ENCODE assay signal across 18 cellular contexts in genomic region chr17:50207318-50207717, GRCh38. TPM values are rescaled to one million over a fixed set of nuclear protein-coding genes. Genes with fewer than 3 reads are reported as not detected.
DNase-seq lines count a peak whose midpoint lies in the region; ATAC-seq, FAIRE-seq and TF ChIP-seq lines count a peak whose summit lies in the region.
"Had no signal": no experiment of that assay in that cellular context is flagged by ENCODE, and none has a peak within 500 bp of the region (broad histone marks: within the 10 kb centered on the region; RNA-seq: fewer than 3 reads in every experiment).

No MANE protein-coding gene starts in this region.

- H3K9ac ChIP-seq in H1 (replicated peaks in 1 of 4; ENCODE audit: extremely low read depth in 1 of 4, low read depth in 3 of 4, low read length in 3 of 4), result no peak overlapping the region

- H3K9me3 Mint-ChIP-seq in MCF 10A (ENCODE audit: unreplicated experiment) (no peaks in the 10 kb centered on the region), osteocyte (ENCODE audit: unreplicated experiment) (no peaks in the 10 kb centered on the region)
- H3K9me3 Mint-ChIP-seq in activated naive CD8-positive, alpha-beta T cell treated with anti-CD3 and anti-CD28 coated beads for 36 hours, result no peaks in the 10 kb centered on the region
- H3K9me3 Mint-ChIP-seq: activated CD8-positive, alpha-beta T cell treated with anti-CD3 and anti-CD28 coated beads for 36 hours; activated T-helper 1 cell treated with anti-CD3 and anti-CD28 coated beads, Interleukin-12 subunit alpha, Interleukin-12 subunit beta, Interleukin-2, Interleukin-4 antibody, amounts not matched to agents 30 ng/mL and 10 ng/mL and 1 ng/mL, durations not matched to agents 14 hours and 24 hours and 36 hours had no signal

- 0 out of 4 replicates have a peak overlapping the region, but pooled peaks of 1 of the 2 experiments have one; percentile 35 for H3K4me2 ChIP-seq in H1 (ENCODE audit: insufficient read depth in 1 of 2, low read depth in 2 of 2, low read length in 2 of 2)

- H3K27ac Mint-ChIP-seq in MCF 10A (ENCODE audit: low read depth, unreplicated experiment) (no peak overlapping the region), osteocyte (ENCODE audit: unreplicated experiment) (peak overlapping the region; percentile 100)
- no peak overlapping the region for H3K27ac Mint-ChIP-seq in activated naive CD8-positive, alpha-beta T cell treated with anti-CD3 and anti-CD28 coated beads for 36 hours
- H3K27ac Mint-ChIP-seq: activated CD8-positive, alpha-beta T cell treated with anti-CD3 and anti-CD28 coated beads for 36 hours; activated T-helper 1 cell treated with anti-CD3 and anti-CD28 coated beads, Interleukin-12 subunit alpha, Interleukin-12 subunit beta, Interleukin-2, Interleukin-4 antibody, amounts not matched to agents 30 ng/mL and 10 ng/mL and 1 ng/mL, durations not matched to agents 14 hours and 24 hours and 36 hours had no signal

- H3K4ac ChIP-seq in H1 (replicated peaks; ENCODE audit: insufficient read length, low read depth, low read length), result peak overlapping the region; percentile 55

- H2BK12ac ChIP-seq in H1 (ENCODE audit: low read depth, low read length), result peak overlapping the region; percentile 3; the same call in 1 of the 2 replicates

- H3K27ac ChIP-seq in breast epithelium, result peak overlapping the region; percentile 54 to 97
- no peak overlapping the region for H3K27ac ChIP-seq in H1 (ENCODE audit: low read depth, low read length)
- H3K27ac ChIP-seq in urinary bladder (ENCODE audit: low read depth), result peak overlapping the region; percentile 49

- CTCF ChIA-PET in MCF 10A (lab: Yijun Ruan, JAX), result interaction anchor here (0.7 to 2.9 kb wide), 2 partner anchors 90 to 100 kb away, joined by 3 to 15 read pairs; no protein-coding TSS in a partner anchor
- CTCF ChIA-PET in H1 (lab: Charles Lee; ENCODE audit: partially characterized antibody), result interaction anchor here (1.5 to 24.4 kb wide), 5 partner anchors 7 to 74 kb away, joined by 3 to 1349 read pairs (median 145); partner anchors contain the start of gene TMEM92

- H2BK5ac ChIP-seq in H1 (ENCODE audit: low read depth, low read length), result peak overlapping the region; percentile 96; the same call in 1 of the 2 replicates

- H3K36me3 Mint-ChIP-seq in MCF 10A (ENCODE audit: insufficient read depth, unreplicated experiment) (no peaks in the 10 kb centered on the region), osteocyte (ENCODE audit: unreplicated experiment) (no peaks in the 10 kb centered on the region)
- no peaks in the 10 kb centered on the region for H3K36me3 Mint-ChIP-seq in activated naive CD8-positive, alpha-beta T cell treated with anti-CD3 and anti-CD28 coated beads for 36 hours

- TF ChIP-seq CTCF in breast epithelium (IDR thresholded peaks at IDR 0.05), result no peak
- TF ChIP-seq CTCF in MCF 10A (IDR thresholded peaks at IDR 0.05; ENCODE audit: unreplicated experiment), result no peak
- TF ChIP-seq CTCF in H1 (IDR thresholded peaks at IDR 0.05; ENCODE audit: control extremely low read depth in 1 of 3, insufficient read depth in 1 of 3, low read depth in 1 of 3, low read length in 3 of 3), result no peak
- no peak for TF ChIP-seq CTCF in osteocyte (IDR thresholded peaks at IDR 0.05)

- no peak overlapping the region for H2AFZ ChIP-seq in H1 (ENCODE audit: low read length)

- H3K56ac ChIP-seq in H1 (replicated peaks; ENCODE audit: insufficient read length, low read depth, low read length), result no peak overlapping the region

- DNase-seq in breast epithelium (ENCODE audit: low spot score in 2 of 2) (no peak), MCF 10A (ENCODE audit: unreplicated experiment) (no peak), H1 (ENCODE audit: low read depth in 1 of 2, low spot score in 2 of 2) (peak in 1 of 2 experiments; percentile 47), osteocyte (ENCODE audit: extremely low spot score, unreplicated experiment) (no peak), GDM1 (lab: John Stamatoyannopoulos, UW) (no peak)
- no peak for DNase-seq in activated naive CD8-positive, alpha-beta T cell treated with anti-CD3 and anti-CD28 coated beads for 36 hours
- DNase-seq: GF-D8; NCI-H226; stimulated activated CD4-positive, alpha-beta T cell treated with anti-CD3 and anti-CD28 coated beads, Interleukin-12 subunit alpha, Interleukin-12 subunit beta, amount 100 ng/mL, for 4 hours; substantia nigra had no signal

- peak overlapping the region; percentile 6 for H2BK15ac ChIP-seq in H1 (ENCODE audit: low read length)

- H4K20me1 ChIP-seq in H1 (replicated peaks in 1 of 2; ENCODE audit: control insufficient read depth in 1 of 2, insufficient read depth in 2 of 2, low read length in 2 of 2), result no peaks in the 10 kb centered on the region

- H4K91ac ChIP-seq in H1 (replicated peaks; ENCODE audit: insufficient read length, low read length), result peak overlapping the region; percentile 91

- TF ChIP-seq POLR2A in breast epithelium (IDR thresholded peaks at IDR 0.05) (no peak), H1 (IDR thresholded peaks at IDR 0.05; ENCODE audit: control extremely low read depth in 1 of 2, low read depth in 2 of 2, low read length in 2 of 2) (no peak)

- 58% methylated on average over 3 of the region's 5 CpGs; no CpG with 5 or more reads in 1 of the 2 experiments for WGBS in H1 (ENCODE audit: extremely low coverage in 1 of 2, insufficient coverage in 1 of 2, insufficient read length in 1 of 2, insufficient replicate concordance in 2 of 2, low coverage in 1 of 2, low lambda C conversion rate in 2 of 2, missing lambda C conversion rate in 1 of 2), 2 experiments
- 30% methylated on average over 5 of the region's 5 CpGs for WGBS in urinary bladder

- no peak overlapping the region for H3K14ac ChIP-seq in H1 (ENCODE audit: insufficient read length)

- H3K23me2 ChIP-seq in H1 (ENCODE audit: low read depth, low read length), result no peaks in the 10 kb centered on the region; the same call in 1 of the 2 replicates

- H3K79me1 ChIP-seq in H1 (ENCODE audit: low read depth, low read length), result no peaks in the 10 kb centered on the region

- no peaks in the 10 kb centered on the region for H3K9me3 ChIP-seq in breast epithelium
- no peaks in the 10 kb centered on the region for H3K9me3 ChIP-seq in H1 (ENCODE audit: insufficient read depth in 2 of 2, low read depth in 1 of 2, low read length in 1 of 2)

- H3K27me3 ChIP-seq in breast epithelium, result peaks cover 0 to 2% of the 10 kb centered on the region in 2 donors
- peaks cover 0 to 14% (median 4%) of the 10 kb centered on the region in 4 experiments; a peak in 3 of 7 replicates for H3K27me3 ChIP-seq in H1 (replicated peaks in 1 of 4; ENCODE audit: control insufficient read depth in 3 of 4, extremely low read depth in 1 of 4, insufficient read depth in 3 of 4, low read length in 3 of 4)

- POLR2A ChIA-PET in MCF 10A (lab: Yijun Ruan, JAX) (no interaction called here), H1 (lab: Charles Lee; ENCODE audit: partially characterized antibody) (interaction anchor here (1.2 to 1.5 kb wide), 3 partner anchors 13 to 124 kb away, joined by 3 to 4 read pairs (median 3); no protein-coding TSS in a partner anchor)

- H2BK20ac ChIP-seq in H1 (ENCODE audit: low read length), result peak overlapping the region; percentile 36

- H3K4me3 Mint-ChIP-seq in MCF 10A (ENCODE audit: unreplicated experiment) (no peak overlapping the region), osteocyte (ENCODE audit: unreplicated experiment) (peak overlapping the region; percentile 39)
- H3K4me3 Mint-ChIP-seq in activated naive CD8-positive, alpha-beta T cell treated with anti-CD3 and anti-CD28 coated beads for 36 hours, result no peak overlapping the region
- H3K4me3 Mint-ChIP-seq: activated CD8-positive, alpha-beta T cell treated with anti-CD3 and anti-CD28 coated beads for 36 hours; activated T-helper 1 cell treated with anti-CD3 and anti-CD28 coated beads, Interleukin-12 subunit alpha, Interleukin-12 subunit beta, Interleukin-2, Interleukin-4 antibody, amounts not matched to agents 30 ng/mL and 10 ng/mL and 1 ng/mL, durations not matched to agents 14 hours and 24 hours and 36 hours had no signal

- H3K23ac ChIP-seq in H1 (ENCODE audit: insufficient read length), result no peak overlapping the region

- peak overlapping the region; percentile 35 for H2BK120ac ChIP-seq in H1 (replicated peaks; ENCODE audit: low read depth, low read length)

- H3K27me3 Mint-ChIP-seq in MCF 10A (ENCODE audit: insufficient read depth, unreplicated experiment), result peaks cover 16% of the 10 kb centered on the region
- H3K27me3 Mint-ChIP-seq in osteocyte (ENCODE audit: unreplicated experiment), result no peaks in the 10 kb centered on the region
- peaks cover 70% of the 10 kb centered on the region for H3K27me3 Mint-ChIP-seq in activated naive CD8-positive, alpha-beta T cell treated with anti-CD3 and anti-CD28 coated beads for 36 hours

- H3K79me2 ChIP-seq in H1 (ENCODE audit: control insufficient read depth in 1 of 2, insufficient read depth in 2 of 2, low read length in 2 of 2), result no peaks in the 10 kb centered on the region

- H3K4me1 ChIP-seq in breast epithelium (peaks cover 0 to 7% of the 10 kb centered on the region in 2 donors), H1 (replicated peaks in 1 of 4; ENCODE audit: control insufficient read depth in 3 of 4, insufficient read depth in 4 of 4, low read length in 3 of 4) (peaks cover 18 to 40% (median 36%) of the 10 kb centered on the region in 4 experiments), urinary bladder (ENCODE audit: insufficient read depth) (no peaks in the 10 kb centered on the region)

- no peak overlapping the region for H4K8ac ChIP-seq in H1 (ENCODE audit: extremely low read depth, insufficient read depth, low read length)

- no peak overlapping the region for H2AK5ac ChIP-seq in H1 (ENCODE audit: low read depth, low read length)

- H3K4me3 ChIP-seq in breast epithelium, result peak overlapping the region in 1 of 3 donors; percentile 52
- 0 out of 8 replicates have a peak overlapping the region, but pooled peaks of 1 of the 4 experiments have one; percentile 7 for H3K4me3 ChIP-seq in H1 (ENCODE audit: extremely low read depth in 1 of 4, insufficient read depth in 2 of 4, low read depth in 3 of 4, low read length in 4 of 4)
- H3K4me3 ChIP-seq in urinary bladder (ENCODE audit: low read depth, low read length), result no peak overlapping the region

- peaks cover 20% of the 10 kb centered on the region for H3K4me1 Mint-ChIP-seq in MCF 10A (ENCODE audit: insufficient read depth, unreplicated experiment)
- H3K4me1 Mint-ChIP-seq in osteocyte (ENCODE audit: unreplicated experiment), result peaks cover 99% of the 10 kb centered on the region
- H3K4me1 Mint-ChIP-seq in activated naive CD8-positive, alpha-beta T cell treated with anti-CD3 and anti-CD28 coated beads for 36 hours, result peaks cover 4% of the 10 kb centered on the region

- FAIRE-seq in H1 (lab: Jason Lieb, UNC), result no peak
- FAIRE-seq: GM19239 had no signal

- peak overlapping the region; percentile 58 for H4K5ac ChIP-seq in H1 (ENCODE audit: insufficient read length, low read depth, low read length)

- no peaks in the 10 kb centered on the region for H3K36me3 ChIP-seq in breast epithelium
- H3K36me3 ChIP-seq in H1 (ENCODE audit: control insufficient read depth in 2 of 4, insufficient read depth in 4 of 4, low read length in 3 of 4), result no peaks in the 10 kb centered on the region
- no peaks in the 10 kb centered on the region for H3K36me3 ChIP-seq in urinary bladder (ENCODE audit: insufficient read depth)

- peak overlapping the region; percentile 11 for H3K18ac ChIP-seq in H1 (ENCODE audit: extremely low read depth, low read length)

- TF ChIP-seq RAD21 in H1 (IDR thresholded peaks at IDR 0.05 in 1 of 2, conservative IDR thresholded peaks at IDR 0.05 in 1 of 2; ENCODE audit: low read depth in 2 of 2, low read length in 2 of 2), result no peak

- TF ChIP-seq EP300 in H1 (IDR thresholded peaks at IDR 0.05; ENCODE audit: borderline replicate concordance in 1 of 2, low read depth in 2 of 2, low read length in 2 of 2), result no peak

- intact Hi-C loops in breast epithelium (cut with DNase I; ENCODE audit: low total_unique reads) (loop anchor here (5.0 kb wide), 1 partner anchor 75 kb away; no protein-coding TSS in a partner anchor), MCF 10A (cut with micrococcal nuclease) (no loop called here)

- ATAC-seq in GM21529 (IDR thresholded peaks at IDR 0.05; ENCODE audit: unreplicated experiment), result no peak
- ATAC-seq: left ventricle myocardium superior had no signal

- BruUV-seq in MCF 10A (replicated peaks; lab: Mats Ljungman, UMichigan), result no TSS peak

RNA-seq across cellular contexts. Expression of gene COL1A1, which starts 5.9 kb away (rescaled TPM):
- total RNA-seq in breast epithelium, result 10 to 100 TPM; 23.4 to 67.2 (median 44.5) TPM
- total RNA-seq in MCF 10A (2022), result 3.4 and 4.5 TPM in 2 replicates
- total RNA-seq in H1 (2021; fragmentation: NEBNext Ultra II Directional; extraction: Animal tissue kit (Norgen Biotek cat#: 25700)), result 80.4 and 88.1 TPM in 2 replicates
- 14.1 and 27.3 TPM in 2 replicates for polyA plus RNA-seq in H1 (2011; rRNA removed)
- polyA plus RNA-seq in H1 (2011; cell fraction: cytosol; rRNA removed), result 9.3 TPM
- 112 TPM for polyA plus RNA-seq in H1 (2011; cell fraction: nucleus; rRNA removed)
- polyA plus RNA-seq in H1 (2012, experiment 1 of 2), result 59.0 to 109 TPM (median 93.2 TPM) in 4 replicates
- polyA plus RNA-seq in H1 (2012, experiment 2 of 2), result 56.3 TPM
- polyA plus RNA-seq in H1 (2013, experiment 1 of 2), result 109 TPM
- polyA plus RNA-seq in H1 (2013, experiment 2 of 2), result 85.3 TPM
- 50.2 and 51.4 TPM in 2 replicates for polyA minus RNA-seq in H1 (2011; rRNA and poly(A)+ RNA removed)
- polyA minus RNA-seq in H1 (2011; cell fraction: cytosol; rRNA and poly(A)+ RNA removed), result 33.6 TPM
- 122 TPM for polyA minus RNA-seq in H1 (2011; cell fraction: nucleus; rRNA and poly(A)+ RNA removed)
- 25,918 and 28,023 TPM in 2 replicates for total RNA-seq in osteocyte
- total RNA-seq in urinary bladder, result 5,262 TPM
- polyA plus RNA-seq in urinary bladder, result 802 TPM
- under 1 TPM; 0.72 to 0.78 TPM for total RNA-seq in activated naive CD8-positive, alpha-beta T cell treated with anti-CD3 and anti-CD28 coated beads for 36 hours

RNA-seq across cellular contexts. Expression of gene SGCA, which starts 41.5 kb away (rescaled TPM):
- total RNA-seq in breast epithelium, result 1 to 10 TPM in 1 of 3 donors, under 1 TPM in 2; 0.33 to 2.6 (median 0.73) TPM
- not detected in 2 replicates for total RNA-seq in MCF 10A (2022)
- total RNA-seq in H1 (2021; fragmentation: NEBNext Ultra II Directional; extraction: Animal tissue kit (Norgen Biotek cat#: 25700)), result not detected in 2 replicates
- polyA plus RNA-seq in H1 (2011; rRNA removed), result 0.12 and 0.36 TPM in 2 replicates
- 0.18 TPM for polyA plus RNA-seq in H1 (2011; cell fraction: cytosol; rRNA removed)
- polyA plus RNA-seq in H1 (2011; cell fraction: nucleus; rRNA removed), result 0.27 TPM
- polyA plus RNA-seq in H1 (2012, experiment 1 of 2), result 0.31 to 0.65 TPM in 2 of 4 replicates, not detected in the others
- 0.43 TPM for polyA plus RNA-seq in H1 (2012, experiment 2 of 2)
- polyA plus RNA-seq in H1 (2013, experiment 1 of 2), result 0.36 TPM
- 0.33 TPM for polyA plus RNA-seq in H1 (2013, experiment 2 of 2)
- not detected in 2 replicates for polyA minus RNA-seq in H1 (2011; rRNA and poly(A)+ RNA removed)
- not detected for polyA minus RNA-seq in H1 (2011; cell fraction: cytosol; rRNA and poly(A)+ RNA removed)
- not detected for polyA minus RNA-seq in H1 (2011; cell fraction: nucleus; rRNA and poly(A)+ RNA removed)
- total RNA-seq in osteocyte, result 12.0 and 13.0 TPM in 2 replicates
- 15.4 TPM for total RNA-seq in urinary bladder
- 89.1 TPM for polyA plus RNA-seq in urinary bladder
- total RNA-seq in activated naive CD8-positive, alpha-beta T cell treated with anti-CD3 and anti-CD28 coated beads for 36 hours, result under 1 TPM in 1 of 2 experiments, not detected in 1; 0.38 TPM
- total RNA-seq: dermis microvascular lymphatic vessel endothelial cell, SK-MEL-5 had no signal

RNA-seq across cellular contexts. Expression of gene PPP1R9B, which starts 56.8 kb away (rescaled TPM):
- 10 to 100 TPM; 21.8 to 24.9 (median 22.7) TPM for total RNA-seq in breast epithelium
- 33.4 and 34.8 TPM in 2 replicates for total RNA-seq in MCF 10A (2022)
- 13.1 and 14.1 TPM in 2 replicates for total RNA-seq in H1 (2021; fragmentation: NEBNext Ultra II Directional; extraction: Animal tissue kit (Norgen Biotek cat#: 25700))
- 5.2 and 6.1 TPM in 2 replicates for polyA plus RNA-seq in H1 (2011; rRNA removed)
- 6.2 TPM for polyA plus RNA-seq in H1 (2011; cell fraction: cytosol; rRNA removed)
- 11.6 TPM for polyA plus RNA-seq in H1 (2011; cell fraction: nucleus; rRNA removed)
- 13.3 to 16.7 TPM (median 15.0 TPM) in 4 replicates for polyA plus RNA-seq in H1 (2012, experiment 1 of 2)
- polyA plus RNA-seq in H1 (2012, experiment 2 of 2), result 9.9 TPM
- 6.4 TPM for polyA plus RNA-seq in H1 (2013, experiment 1 of 2)
- 6.6 TPM for polyA plus RNA-seq in H1 (2013, experiment 2 of 2)
- 3.9 and 6.5 TPM in 2 replicates for polyA minus RNA-seq in H1 (2011; rRNA and poly(A)+ RNA removed)
- 7.4 TPM for polyA minus RNA-seq in H1 (2011; cell fraction: cytosol; rRNA and poly(A)+ RNA removed)
- polyA minus RNA-seq in H1 (2011; cell fraction: nucleus; rRNA and poly(A)+ RNA removed), result 6.0 TPM
- 175 and 176 TPM in 2 replicates for total RNA-seq in osteocyte
- 16.6 TPM for total RNA-seq in urinary bladder
- polyA plus RNA-seq in urinary bladder, result 29.6 TPM
- 10 to 100 TPM; 50.9 to 52.0 TPM for total RNA-seq in activated naive CD8-positive, alpha-beta T cell treated with anti-CD3 and anti-CD28 coated beads for 36 hours

Comparison
In these comparisons a context has a peak if more than half of its experiments do, and no peak if none do; other contexts are left out.
1. RNA of gene COL1A1, which starts 5.9 kb away (total RNA-seq): 25,918 to 28,023 TPM in osteocyte and 5,262 TPM in urinary bladder (single experiment); 80.4 to 88.1 TPM in H1, 23.4 to 67.2 TPM in breast epithelium, 3.4 to 4.5 TPM in MCF 10A and 0.72 to 0.78 TPM in activated naive CD8-positive, alpha-beta T cell treated with anti-CD3 and anti-CD28 coated beads for 36 hours; every median in the first group is over 10 times any median in the second.